ENCODE assay signal across 3 cellular contexts in genomic region chr14:92470215-92470614, GRCh38.
TF ChIP-seq lines count a peak whose summit lies in the region.

No MANE protein-coding gene starts in this region.

TF ChIP-seq in A549, 52 proteins besides CTCF, POLR2A, EP300 and RAD21 (continued from another document):
- TF ChIP-seq, protein P1, sequence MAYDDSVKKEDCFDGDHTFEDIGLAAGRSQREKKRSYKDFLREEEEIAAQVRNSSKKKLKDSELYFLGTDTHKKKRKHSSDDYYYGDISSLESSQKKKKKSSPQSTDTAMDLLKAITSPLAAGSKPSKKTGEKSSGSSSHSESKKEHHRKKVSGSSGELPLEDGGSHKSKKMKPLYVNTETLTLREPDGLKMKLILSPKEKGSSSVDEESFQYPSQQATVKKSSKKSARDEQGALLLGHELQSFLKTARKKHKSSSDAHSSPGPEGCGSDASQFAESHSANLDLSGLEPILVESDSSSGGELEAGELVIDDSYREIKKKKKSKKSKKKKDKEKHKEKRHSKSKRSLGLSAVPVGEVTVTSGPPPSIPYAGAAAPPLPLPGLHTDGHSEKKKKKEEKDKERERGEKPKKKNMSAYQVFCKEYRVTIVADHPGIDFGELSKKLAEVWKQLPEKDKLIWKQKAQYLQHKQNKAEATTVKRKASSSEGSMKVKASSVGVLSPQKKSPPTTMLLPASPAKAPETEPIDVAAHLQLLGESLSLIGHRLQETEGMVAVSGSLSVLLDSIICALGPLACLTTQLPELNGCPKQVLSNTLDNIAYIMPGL (CRISPR knock-in tag; IDR thresholded peaks at IDR 0.05; ENCODE audit: borderline replicate concordance), result no peak
- TF ChIP-seq HEYL (CRISPR knock-in tag; IDR thresholded peaks at IDR 0.05) (no peak), RNF2 (IDR thresholded peaks at IDR 0.05; ENCODE audit: borderline replicate concordance, low read depth) (no peak), CBX8 (IDR thresholded peaks at IDR 0.05) (no peak), HDAC2 (IDR thresholded peaks at IDR 0.05) (no peak), ZC3H11A (IDR thresholded peaks at IDR 0.05) (no peak), CHD2 (IDR thresholded peaks at IDR 0.05; ENCODE audit: low read length, partially characterized antibody) (no peak), POLR2AphosphoS2 (conservative IDR thresholded peaks at IDR 0.05; ENCODE audit: low read length) (no peak), NPAS2 (CRISPR knock-in tag; IDR thresholded peaks at IDR 0.05; ENCODE audit: borderline replicate concordance) (no peak), MYC (IDR thresholded peaks at IDR 0.05; ENCODE audit: borderline replicate concordance, low read length) (no peak), TP53 (CRISPR knock-in tag; IDR thresholded peaks at IDR 0.05) (no peak), FOSL2 (IDR thresholded peaks at IDR 0.05) (no peak), FOSL2 (CRISPR knock-in tag; IDR thresholded peaks at IDR 0.05) (no peak)
- TF ChIP-seq, protein P2, sequence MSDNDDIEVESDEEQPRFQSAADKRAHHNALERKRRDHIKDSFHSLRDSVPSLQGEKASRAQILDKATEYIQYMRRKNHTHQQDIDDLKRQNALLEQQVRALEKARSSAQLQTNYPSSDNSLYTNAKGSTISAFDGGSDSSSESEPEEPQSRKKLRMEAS (IDR thresholded peaks at IDR 0.05), result no peak

TF ChIP-seq in GM23338, 12 proteins besides CTCF, POLR2A, EP300 and RAD21 (continued from another document and continues in another):
- TF ChIP-seq, protein P3, sequence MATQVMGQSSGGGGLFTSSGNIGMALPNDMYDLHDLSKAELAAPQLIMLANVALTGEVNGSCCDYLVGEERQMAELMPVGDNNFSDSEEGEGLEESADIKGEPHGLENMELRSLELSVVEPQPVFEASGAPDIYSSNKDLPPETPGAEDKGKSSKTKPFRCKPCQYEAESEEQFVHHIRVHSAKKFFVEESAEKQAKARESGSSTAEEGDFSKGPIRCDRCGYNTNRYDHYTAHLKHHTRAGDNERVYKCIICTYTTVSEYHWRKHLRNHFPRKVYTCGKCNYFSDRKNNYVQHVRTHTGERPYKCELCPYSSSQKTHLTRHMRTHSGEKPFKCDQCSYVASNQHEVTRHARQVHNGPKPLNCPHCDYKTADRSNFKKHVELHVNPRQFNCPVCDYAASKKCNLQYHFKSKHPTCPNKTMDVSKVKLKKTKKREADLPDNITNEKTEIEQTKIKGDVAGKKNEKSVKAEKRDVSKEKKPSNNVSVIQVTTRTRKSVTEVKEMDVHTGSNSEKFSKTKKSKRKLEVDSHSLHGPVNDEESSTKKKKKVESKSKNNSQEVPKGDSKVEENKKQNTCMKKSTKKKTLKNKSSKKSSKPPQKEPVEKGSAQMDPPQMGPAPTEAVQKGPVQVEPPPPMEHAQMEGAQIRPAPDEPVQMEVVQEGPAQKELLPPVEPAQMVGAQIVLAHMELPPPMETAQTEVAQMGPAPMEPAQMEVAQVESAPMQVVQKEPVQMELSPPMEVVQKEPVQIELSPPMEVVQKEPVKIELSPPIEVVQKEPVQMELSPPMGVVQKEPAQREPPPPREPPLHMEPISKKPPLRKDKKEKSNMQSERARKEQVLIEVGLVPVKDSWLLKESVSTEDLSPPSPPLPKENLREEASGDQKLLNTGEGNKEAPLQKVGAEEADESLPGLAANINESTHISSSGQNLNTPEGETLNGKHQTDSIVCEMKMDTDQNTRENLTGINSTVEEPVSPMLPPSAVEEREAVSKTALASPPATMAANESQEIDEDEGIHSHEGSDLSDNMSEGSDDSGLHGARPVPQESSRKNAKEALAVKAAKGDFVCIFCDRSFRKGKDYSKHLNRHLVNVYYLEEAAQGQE (IDR thresholded peaks at IDR 0.05; ENCODE audit: unreplicated experiment), result no peak
- no peak for TF ChIP-seq EZH2phosphoT487 (IDR thresholded peaks at IDR 0.05; ENCODE audit: unreplicated experiment)
- no peak for TF ChIP-seq CREB1 (CRISPR knock-in tag; IDR thresholded peaks at IDR 0.05; ENCODE audit: low read depth)
- TF ChIP-seq, protein P4, sequence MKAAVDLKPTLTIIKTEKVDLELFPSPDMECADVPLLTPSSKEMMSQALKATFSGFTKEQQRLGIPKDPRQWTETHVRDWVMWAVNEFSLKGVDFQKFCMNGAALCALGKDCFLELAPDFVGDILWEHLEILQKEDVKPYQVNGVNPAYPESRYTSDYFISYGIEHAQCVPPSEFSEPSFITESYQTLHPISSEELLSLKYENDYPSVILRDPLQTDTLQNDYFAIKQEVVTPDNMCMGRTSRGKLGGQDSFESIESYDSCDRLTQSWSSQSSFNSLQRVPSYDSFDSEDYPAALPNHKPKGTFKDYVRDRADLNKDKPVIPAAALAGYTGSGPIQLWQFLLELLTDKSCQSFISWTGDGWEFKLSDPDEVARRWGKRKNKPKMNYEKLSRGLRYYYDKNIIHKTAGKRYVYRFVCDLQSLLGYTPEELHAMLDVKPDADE (IDR thresholded peaks at IDR 0.05), result no peak
- no peak for TF ChIP-seq STAT1 (IDR thresholded peaks at IDR 0.05; ENCODE audit: unreplicated experiment)

TF ChIP-seq in SK-N-SH, 30 proteins besides CTCF, POLR2A, EP300 and RAD21 (continued from another document):
- TF ChIP-seq, protein P3 (IDR thresholded peaks at IDR 0.05; ENCODE audit: low read depth, low read length), result no peak
- TF ChIP-seq CHD2 (IDR thresholded peaks at IDR 0.05; ENCODE audit: low read length, partially characterized antibody), result no peak
- TF ChIP-seq NRF1 (IDR thresholded peaks at IDR 0.05; ENCODE audit: low read depth, low read length), result no peak
- TF ChIP-seq FOXJ3 (CRISPR knock-in tag; IDR thresholded peaks at IDR 0.05), result no peak
- no peak for TF ChIP-seq YY1 (IDR thresholded peaks at IDR 0.05; ENCODE audit: low read depth)
- TF ChIP-seq RCOR1 (IDR thresholded peaks at IDR 0.05; ENCODE audit: low read length), result no peak
- TF ChIP-seq, protein P5, sequence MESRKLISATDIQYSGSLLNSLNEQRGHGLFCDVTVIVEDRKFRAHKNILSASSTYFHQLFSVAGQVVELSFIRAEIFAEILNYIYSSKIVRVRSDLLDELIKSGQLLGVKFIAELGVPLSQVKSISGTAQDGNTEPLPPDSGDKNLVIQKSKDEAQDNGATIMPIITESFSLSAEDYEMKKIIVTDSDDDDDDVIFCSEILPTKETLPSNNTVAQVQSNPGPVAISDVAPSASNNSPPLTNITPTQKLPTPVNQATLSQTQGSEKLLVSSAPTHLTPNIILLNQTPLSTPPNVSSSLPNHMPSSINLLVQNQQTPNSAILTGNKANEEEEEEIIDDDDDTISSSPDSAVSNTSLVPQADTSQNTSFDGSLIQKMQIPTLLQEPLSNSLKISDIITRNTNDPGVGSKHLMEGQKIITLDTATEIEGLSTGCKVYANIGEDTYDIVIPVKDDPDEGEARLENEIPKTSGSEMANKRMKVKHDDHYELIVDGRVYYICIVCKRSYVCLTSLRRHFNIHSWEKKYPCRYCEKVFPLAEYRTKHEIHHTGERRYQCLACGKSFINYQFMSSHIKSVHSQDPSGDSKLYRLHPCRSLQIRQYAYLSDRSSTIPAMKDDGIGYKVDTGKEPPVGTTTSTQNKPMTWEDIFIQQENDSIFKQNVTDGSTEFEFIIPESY (IDR thresholded peaks at IDR 0.05; ENCODE audit: borderline replicate concordance, low read depth), result no peak; the same call in 1 of the 2 replicates
- no peak for TF ChIP-seq GATA2 (CRISPR knock-in tag; IDR thresholded peaks at IDR 0.05)
- TF ChIP-seq, protein P6, sequence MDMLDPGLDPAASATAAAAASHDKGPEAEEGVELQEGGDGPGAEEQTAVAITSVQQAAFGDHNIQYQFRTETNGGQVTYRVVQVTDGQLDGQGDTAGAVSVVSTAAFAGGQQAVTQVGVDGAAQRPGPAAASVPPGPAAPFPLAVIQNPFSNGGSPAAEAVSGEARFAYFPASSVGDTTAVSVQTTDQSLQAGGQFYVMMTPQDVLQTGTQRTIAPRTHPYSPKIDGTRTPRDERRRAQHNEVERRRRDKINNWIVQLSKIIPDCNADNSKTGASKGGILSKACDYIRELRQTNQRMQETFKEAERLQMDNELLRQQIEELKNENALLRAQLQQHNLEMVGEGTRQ (IDR thresholded peaks at IDR 0.05; ENCODE audit: borderline replicate concordance, low read depth, low read length), result no peak
- TF ChIP-seq MEF2A (IDR thresholded peaks at IDR 0.05; ENCODE audit: borderline replicate concordance, low read depth), result no peak
- no peak for TF ChIP-seq EZH2phosphoT487 (IDR thresholded peaks at IDR 0.05; ENCODE audit: borderline replicate concordance, low read depth)
- TF ChIP-seq FOSL2 (IDR thresholded peaks at IDR 0.05; ENCODE audit: borderline replicate concordance, low read depth), result no peak
- no peak for TF ChIP-seq TAF1 (IDR thresholded peaks at IDR 0.05; ENCODE audit: borderline replicate concordance, low read depth, low read length)
- TF ChIP-seq GABPA (IDR thresholded peaks at IDR 0.05; ENCODE audit: low read depth), result no peak; the same call in 1 of the 2 replicates
- TF ChIP-seq RFX5 (IDR thresholded peaks at IDR 0.05; ENCODE audit: low read length), result no peak
- TF ChIP-seq, protein P7, sequence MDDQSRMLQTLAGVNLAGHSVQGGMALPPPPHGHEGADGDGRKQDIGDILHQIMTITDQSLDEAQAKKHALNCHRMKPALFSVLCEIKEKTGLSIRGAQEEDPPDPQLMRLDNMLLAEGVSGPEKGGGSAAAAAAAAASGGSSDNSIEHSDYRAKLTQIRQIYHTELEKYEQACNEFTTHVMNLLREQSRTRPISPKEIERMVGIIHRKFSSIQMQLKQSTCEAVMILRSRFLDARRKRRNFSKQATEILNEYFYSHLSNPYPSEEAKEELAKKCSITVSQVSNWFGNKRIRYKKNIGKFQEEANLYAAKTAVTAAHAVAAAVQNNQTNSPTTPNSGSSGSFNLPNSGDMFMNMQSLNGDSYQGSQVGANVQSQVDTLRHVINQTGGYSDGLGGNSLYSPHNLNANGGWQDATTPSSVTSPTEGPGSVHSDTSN (IDR thresholded peaks at IDR 0.05), result peak; percentile 96
- TF ChIP-seq USF1 (IDR thresholded peaks at IDR 0.05; ENCODE audit: borderline replicate concordance, low read depth), result no peak
- TF ChIP-seq RXRA (IDR thresholded peaks at IDR 0.05; ENCODE audit: borderline replicate concordance, low read depth), result peak; percentile 18; the same call in 1 of the 2 replicates
- TF ChIP-seq SMC3 (IDR thresholded peaks at IDR 0.05; ENCODE audit: low read depth, low read length), result no peak
- peak; percentile 64; the same call in 1 of the 2 replicates for TF ChIP-seq NFIC (IDR thresholded peaks at IDR 0.05; ENCODE audit: borderline replicate concordance)
- TF ChIP-seq, protein P2 (IDR thresholded peaks at IDR 0.05; ENCODE audit: low read depth), result 0 out of 2 replicates have a peak, but pooled peaks have one; percentile 18
- TF ChIP-seq FOXM1 (IDR thresholded peaks at IDR 0.05; ENCODE audit: low read depth), result 0 out of 2 replicates have a peak, but pooled peaks have one; percentile 28
- no peak for TF ChIP-seq ELF1 (IDR thresholded peaks at IDR 0.05)
- no peak for TF ChIP-seq SIN3A (IDR thresholded peaks at IDR 0.05; ENCODE audit: borderline replicate concordance, low read depth, low read length)
- TF ChIP-seq MXI1 (IDR thresholded peaks at IDR 0.05; ENCODE audit: low read depth, low read length), result no peak
- peak; percentile 67 for TF ChIP-seq JUND (IDR thresholded peaks at IDR 0.05)
- TF ChIP-seq TCF12 (IDR thresholded peaks at IDR 0.05), result peak; percentile 99
- TF ChIP-seq, protein P8, sequence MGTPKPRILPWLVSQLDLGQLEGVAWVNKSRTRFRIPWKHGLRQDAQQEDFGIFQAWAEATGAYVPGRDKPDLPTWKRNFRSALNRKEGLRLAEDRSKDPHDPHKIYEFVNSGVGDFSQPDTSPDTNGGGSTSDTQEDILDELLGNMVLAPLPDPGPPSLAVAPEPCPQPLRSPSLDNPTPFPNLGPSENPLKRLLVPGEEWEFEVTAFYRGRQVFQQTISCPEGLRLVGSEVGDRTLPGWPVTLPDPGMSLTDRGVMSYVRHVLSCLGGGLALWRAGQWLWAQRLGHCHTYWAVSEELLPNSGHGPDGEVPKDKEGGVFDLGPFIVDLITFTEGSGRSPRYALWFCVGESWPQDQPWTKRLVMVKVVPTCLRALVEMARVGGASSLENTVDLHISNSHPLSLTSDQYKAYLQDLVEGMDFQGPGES (IDR thresholded peaks at IDR 0.05; ENCODE audit: low read depth, low read length), result no peak
